In the genomic region with DNA sequence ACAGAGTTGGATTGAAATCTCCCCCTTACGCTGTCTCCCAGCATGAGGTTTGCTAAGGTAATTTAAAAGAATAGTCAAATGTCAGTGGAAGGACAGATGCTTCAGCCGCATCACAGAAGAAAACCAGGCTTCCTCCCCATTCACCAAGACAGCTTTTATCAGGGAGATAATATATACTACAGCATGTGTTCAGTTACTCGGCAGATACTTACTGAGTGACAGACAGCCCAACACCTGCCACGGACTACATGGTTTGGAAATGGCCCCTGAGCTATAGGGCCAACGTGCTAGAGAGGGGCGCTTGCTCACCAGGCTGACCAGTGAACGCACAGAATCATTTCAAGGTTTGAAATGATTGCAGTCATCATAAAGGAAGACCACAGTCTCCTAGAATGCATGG, we compare ENCODE assay signal across 26 cellular contexts.
"Had no signal": no experiment of that assay in that cellular context is flagged by ENCODE, and none has a peak within 500 bp of the region (broad histone marks: within the 10 kb centered on the region; RNA-seq: fewer than 3 reads in every experiment).

No MANE protein-coding gene starts in this region.

- H3K27me3 ChIP-seq: heart left ventricle, left lung, suprapubic skin, tibial artery, upper lobe of right lung had no signal

- H3K9me3 ChIP-seq: heart left ventricle, left lung, lower lobe of right lung, mucosa of descending colon, suprapubic skin, thoracic aorta, tibial artery, upper lobe of right lung had no signal

- ATAC-seq: heart left ventricle; left colon; left lung; lower lobe of right lung; mucosa of descending colon; naive thymus-derived CD4-positive, alpha-beta T cell; natural killer cell treated with Interleukin-12 subunit alpha and Interleukin-12 subunit beta and Interleukin-15 and Interleukin-18, amount 100 ng/mL, for 72 hours; right cardiac atrium; stimulated activated effector memory CD8-positive, alpha-beta T cell treated with anti-CD3 and anti-CD28 coated beads, Interleukin-12 subunit alpha, Interleukin-12 subunit beta, amount 100 ng/mL, for 72 hours; upper lobe of right lung had no signal

- H2AFZ ChIP-seq: parathyroid adenoma had no signal

- H3K79me2 ChIP-seq: parathyroid adenoma had no signal

- H3K36me3 ChIP-seq: heart left ventricle, left lung, lower lobe of right lung, suprapubic skin, thoracic aorta, tibial artery, upper lobe of right lung had no signal

- H3K4me3 ChIP-seq: heart left ventricle, left lung, lower lobe of right lung, mucosa of descending colon, skin epidermis, suprapubic skin, thoracic aorta, tibial artery, upper lobe of right lung had no signal

- DNase-seq: heart left ventricle; hypothalamus; immature natural killer cell; kidney; left colon; left lung; lower lobe of right lung; midbrain; mucosa of descending colon; naive thymus-derived CD4-positive, alpha-beta T cell; nucleus accumbens; retina; right cardiac atrium; stimulated activated CD4-positive, alpha-beta T cell treated with anti-CD3 and anti-CD28 coated beads, Interleukin-12 subunit alpha, Interleukin-12 subunit beta, amount 100 ng/mL, for 4 hours; stimulated activated CD4-positive, alpha-beta T cell treated with anti-CD3 and anti-CD28 coated beads, Interleukin-15, amount 100 ng/mL, for 24 hours; stimulated activated CD4-positive, alpha-beta T cell treated with anti-CD3 and anti-CD28 coated beads, Interleukin-4, amount 100 ng/mL, for 24 hours; stimulated activated naive CD4-positive, alpha-beta T cell; tibial artery; trophoblast cell; upper lobe of right lung had no signal

- H3K4me1 ChIP-seq: heart left ventricle, left lung, lower lobe of right lung, parathyroid adenoma, suprapubic skin, tibial artery, upper lobe of right lung had no signal

- H3K9ac ChIP-seq: parathyroid adenoma had no signal

- H3K27ac ChIP-seq: heart left ventricle, left lung, lower lobe of right lung, parathyroid adenoma, skin epidermis, suprapubic skin, thoracic aorta, tibial artery, upper lobe of right lung had no signal
